ENCODE assay signal across 1 cellular context in the genomic region with DNA sequence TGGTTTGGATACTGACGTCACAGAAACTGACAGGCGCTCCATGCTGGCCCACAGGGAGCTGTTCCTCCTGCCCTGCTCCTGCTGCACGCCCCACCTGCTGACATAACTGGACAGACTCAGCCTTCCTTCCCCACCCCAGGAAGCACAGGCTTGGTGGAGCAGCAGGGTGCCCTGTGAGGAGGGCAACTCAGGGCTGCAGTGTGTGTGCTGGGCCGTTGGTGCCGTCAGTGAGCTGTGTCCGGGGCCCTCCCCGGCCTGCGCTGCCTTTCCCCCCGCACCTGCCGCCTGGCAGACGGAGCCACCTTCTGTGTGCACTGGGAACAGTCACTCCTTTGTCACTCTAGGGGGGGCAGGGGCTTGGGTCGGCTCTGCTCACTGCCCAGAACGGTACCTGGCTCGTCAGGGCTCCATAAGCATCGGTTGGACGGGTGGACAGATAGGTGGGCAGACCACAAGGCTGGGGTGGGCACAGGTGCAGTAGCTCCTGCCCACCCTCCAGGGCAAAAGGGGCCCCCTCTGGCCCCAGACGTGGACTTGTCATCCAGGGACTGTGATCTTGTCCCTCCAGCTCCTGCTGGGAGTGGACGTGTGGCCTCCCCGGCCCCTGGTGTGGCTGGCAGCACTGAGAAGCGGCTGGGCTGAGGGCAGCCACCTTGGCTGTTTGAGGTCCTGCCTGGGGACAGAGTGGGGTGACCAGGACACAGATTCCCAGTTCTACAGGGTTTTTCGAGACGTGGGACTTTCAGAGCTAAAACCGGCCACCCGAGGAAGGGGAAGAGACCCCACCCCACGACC.
TF ChIP-seq lines count a peak whose summit lies in the region.

No MANE protein-coding gene starts in this region.

TF ChIP-seq in HepG2, 621 proteins besides CTCF, POLR2A, EP300 and RAD21:
- no peak for TF ChIP-seq BRD4 (CRISPR knock-in tag; IDR thresholded peaks at IDR 0.05)
- TF ChIP-seq, protein P1, sequence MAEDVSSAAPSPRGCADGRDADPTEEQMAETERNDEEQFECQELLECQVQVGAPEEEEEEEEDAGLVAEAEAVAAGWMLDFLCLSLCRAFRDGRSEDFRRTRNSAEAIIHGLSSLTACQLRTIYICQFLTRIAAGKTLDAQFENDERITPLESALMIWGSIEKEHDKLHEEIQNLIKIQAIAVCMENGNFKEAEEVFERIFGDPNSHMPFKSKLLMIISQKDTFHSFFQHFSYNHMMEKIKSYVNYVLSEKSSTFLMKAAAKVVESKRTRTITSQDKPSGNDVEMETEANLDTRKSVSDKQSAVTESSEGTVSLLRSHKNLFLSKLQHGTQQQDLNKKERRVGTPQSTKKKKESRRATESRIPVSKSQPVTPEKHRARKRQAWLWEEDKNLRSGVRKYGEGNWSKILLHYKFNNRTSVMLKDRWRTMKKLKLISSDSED (CRISPR knock-in tag; IDR thresholded peaks at IDR 0.05) = no peak
- no peak for TF ChIP-seq HOXA5 (CRISPR knock-in tag; IDR thresholded peaks at IDR 0.05)
- TF ChIP-seq, protein P2, sequence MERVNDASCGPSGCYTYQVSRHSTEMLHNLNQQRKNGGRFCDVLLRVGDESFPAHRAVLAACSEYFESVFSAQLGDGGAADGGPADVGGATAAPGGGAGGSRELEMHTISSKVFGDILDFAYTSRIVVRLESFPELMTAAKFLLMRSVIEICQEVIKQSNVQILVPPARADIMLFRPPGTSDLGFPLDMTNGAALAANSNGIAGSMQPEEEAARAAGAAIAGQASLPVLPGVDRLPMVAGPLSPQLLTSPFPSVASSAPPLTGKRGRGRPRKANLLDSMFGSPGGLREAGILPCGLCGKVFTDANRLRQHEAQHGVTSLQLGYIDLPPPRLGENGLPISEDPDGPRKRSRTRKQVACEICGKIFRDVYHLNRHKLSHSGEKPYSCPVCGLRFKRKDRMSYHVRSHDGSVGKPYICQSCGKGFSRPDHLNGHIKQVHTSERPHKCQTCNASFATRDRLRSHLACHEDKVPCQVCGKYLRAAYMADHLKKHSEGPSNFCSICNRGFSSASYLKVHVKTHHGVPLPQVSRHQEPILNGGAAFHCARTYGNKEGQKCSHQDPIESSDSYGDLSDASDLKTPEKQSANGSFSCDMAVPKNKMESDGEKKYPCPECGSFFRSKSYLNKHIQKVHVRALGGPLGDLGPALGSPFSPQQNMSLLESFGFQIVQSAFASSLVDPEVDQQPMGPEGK (CRISPR knock-in tag; IDR thresholded peaks at IDR 0.05) = no peak
- TF ChIP-seq PHF8 (CRISPR knock-in tag; IDR thresholded peaks at IDR 0.05) = no peak
- TF ChIP-seq MED8 (CRISPR knock-in tag; IDR thresholded peaks at IDR 0.05; ENCODE audit: insufficient replicate concordance) = no peak
- no peak for TF ChIP-seq ZNF3 (CRISPR knock-in tag; IDR thresholded peaks at IDR 0.05)
- TF ChIP-seq ZNF101 (CRISPR knock-in tag; IDR thresholded peaks at IDR 0.05; ENCODE audit: borderline replicate concordance, low read depth) = no peak
- no peak for TF ChIP-seq FOXM1 (CRISPR knock-in tag; IDR thresholded peaks at IDR 0.05)
- no peak for TF ChIP-seq ETV5 (CRISPR knock-in tag; IDR thresholded peaks at IDR 0.05; ENCODE audit: borderline replicate concordance)
TF ChIP-seq in HepG2: peak in this region for 0.
